Comparison of ENCODE assay signal across 22 cellular contexts in the genomic region with DNA sequence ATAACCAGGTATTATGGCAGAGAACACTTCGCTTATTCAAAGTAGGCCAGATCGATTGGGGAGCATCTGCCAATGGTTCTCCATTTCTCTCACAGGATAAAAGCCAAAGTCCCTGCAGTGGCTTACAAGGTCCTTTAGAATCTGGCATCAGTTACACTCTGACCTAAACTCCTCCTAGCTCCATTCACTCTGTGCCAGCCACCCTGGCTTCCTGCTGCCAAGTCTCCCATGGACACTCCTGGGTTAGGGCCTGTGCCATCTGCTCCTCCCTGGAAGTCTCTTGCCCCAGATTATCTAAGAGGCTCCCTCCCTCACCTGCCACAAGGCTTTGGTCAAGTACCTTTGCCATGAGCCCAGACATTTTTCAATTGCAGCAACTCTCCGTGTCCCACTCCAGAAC.
"Had no signal": no experiment of that assay in that cellular context is flagged by ENCODE, and none has a peak within 500 bp of the region (broad histone marks: within the 10 kb centered on the region; RNA-seq: fewer than 3 reads in every experiment).

No MANE protein-coding gene starts in this region.

- H3K4me1 Mint-ChIP-seq: activated CD4-positive, alpha-beta T cell treated with anti-CD3 and anti-CD28 coated beads for 36 hours; activated naive CD8-positive, alpha-beta T cell treated with anti-CD3 and anti-CD28 coated beads for 36 hours; naive thymus-derived CD4-positive, alpha-beta T cell had no signal

- H3K4me1 ChIP-seq: colonic mucosa, psoas muscle, right atrium auricular region, spleen had no signal

- H3K36me3 Mint-ChIP-seq: activated naive CD8-positive, alpha-beta T cell treated with anti-CD3 and anti-CD28 coated beads for 36 hours; naive thymus-derived CD4-positive, alpha-beta T cell; WTC11 had no signal

- H3K4me3 Mint-ChIP-seq: activated CD4-positive, alpha-beta T cell treated with anti-CD3 and anti-CD28 coated beads for 36 hours; activated naive CD8-positive, alpha-beta T cell treated with anti-CD3 and anti-CD28 coated beads for 36 hours; activated T-cell treated with anti-CD3 and anti-CD28 coated beads, Interleukin-2, amount 50 U/mL, for 4 hours; effector memory CD8-positive, alpha-beta T cell; naive thymus-derived CD4-positive, alpha-beta T cell; WTC11 had no signal

- H3K36me3 ChIP-seq: colonic mucosa, right atrium auricular region, spleen had no signal

- H3K9me3 ChIP-seq: colonic mucosa, psoas muscle, right atrium auricular region, spleen had no signal

- H3K27me3 ChIP-seq: colonic mucosa, right atrium auricular region, spleen had no signal

- DNase-seq: activated CD4-positive, alpha-beta T cell treated with anti-CD3 and anti-CD28 coated beads for 36 hours; activated CD4-positive, alpha-beta T cell treated with anti-CD3 and anti-CD28 coated beads, Interleukin-2, amount 50 U/mL, for 48 hours; activated CD8-positive, alpha-beta memory T cell treated with anti-CD3 and anti-CD28 coated beads, Interleukin-2, amount 50 U/mL, for 48 hours; activated naive CD4-positive, alpha-beta T cell treated with Interleukin-2 at 50 U/mL for 16 hours; activated naive CD8-positive, alpha-beta T cell treated with anti-CD3 and anti-CD28 coated beads for 36 hours; activated T-cell treated with anti-CD3 and anti-CD28 coated beads, Interleukin-2, amount 50 U/mL, for 4 hours; central memory CD4-positive, alpha-beta T cell; colonic mucosa; dorsolateral prefrontal cortex; effector memory CD8-positive, alpha-beta T cell; foreskin melanocyte; naive thymus-derived CD4-positive, alpha-beta T cell; psoas muscle; spleen; stimulated activated CD4-positive, alpha-beta T cell treated with anti-CD3 and anti-CD28 coated beads, Interleukin-4, amount 100 ng/mL, for 1 hour; stimulated activated naive CD4-positive, alpha-beta T cell treated with Interleukin-2 at 50 U/mL for 16 hours; T-helper 9 cell had no signal

- H3K9me3 Mint-ChIP-seq: activated T-cell treated with anti-CD3 and anti-CD28 coated beads, Interleukin-2, amount 50 U/mL, for 4 hours; activated T-helper 2 cell treated with anti-CD3 and anti-CD28 coated beads, Interferon-gamma antibody, Interleukin-2, Interleukin-4, amounts not matched to agents 10 μg/mL and 5 μg/mL and 100 μg/mL, durations not matched to agents 14 hours and 24 hours and 36 hours; WTC11 had no signal

- H3K27ac ChIP-seq: colonic mucosa, dorsolateral prefrontal cortex, psoas muscle, right atrium auricular region, spleen had no signal

- ATAC-seq: activated CD4-positive, alpha-beta T cell treated with anti-CD3 and anti-CD28 coated beads for 36 hours; activated T-cell treated with anti-CD3 and anti-CD28 coated beads, Interleukin-2, amount 50 U/mL, for 4 hours; effector memory CD8-positive, alpha-beta T cell; esophagus mucosa; left lobe of liver; naive thymus-derived CD4-positive, alpha-beta T cell; psoas muscle; WTC11 had no signal

- H3K27ac Mint-ChIP-seq: activated CD4-positive, alpha-beta T cell treated with anti-CD3 and anti-CD28 coated beads for 36 hours; activated naive CD8-positive, alpha-beta T cell treated with anti-CD3 and anti-CD28 coated beads for 36 hours; activated T-helper 2 cell treated with anti-CD3 and anti-CD28 coated beads, Interferon-gamma antibody, Interleukin-2, Interleukin-4, amounts not matched to agents 10 μg/mL and 5 μg/mL and 100 μg/mL, durations not matched to agents 14 hours and 24 hours and 36 hours; effector memory CD8-positive, alpha-beta T cell; naive thymus-derived CD4-positive, alpha-beta T cell; WTC11 had no signal

- H3K27me3 Mint-ChIP-seq: activated CD4-positive, alpha-beta T cell treated with anti-CD3 and anti-CD28 coated beads for 36 hours; activated naive CD8-positive, alpha-beta T cell treated with anti-CD3 and anti-CD28 coated beads for 36 hours; effector memory CD8-positive, alpha-beta T cell had no signal

- H3K4me3 ChIP-seq: colonic mucosa, dorsolateral prefrontal cortex, psoas muscle, right atrium auricular region, spleen had no signal
